Comparison of ENCODE assay signal across 1 cellular context in the genomic region with DNA sequence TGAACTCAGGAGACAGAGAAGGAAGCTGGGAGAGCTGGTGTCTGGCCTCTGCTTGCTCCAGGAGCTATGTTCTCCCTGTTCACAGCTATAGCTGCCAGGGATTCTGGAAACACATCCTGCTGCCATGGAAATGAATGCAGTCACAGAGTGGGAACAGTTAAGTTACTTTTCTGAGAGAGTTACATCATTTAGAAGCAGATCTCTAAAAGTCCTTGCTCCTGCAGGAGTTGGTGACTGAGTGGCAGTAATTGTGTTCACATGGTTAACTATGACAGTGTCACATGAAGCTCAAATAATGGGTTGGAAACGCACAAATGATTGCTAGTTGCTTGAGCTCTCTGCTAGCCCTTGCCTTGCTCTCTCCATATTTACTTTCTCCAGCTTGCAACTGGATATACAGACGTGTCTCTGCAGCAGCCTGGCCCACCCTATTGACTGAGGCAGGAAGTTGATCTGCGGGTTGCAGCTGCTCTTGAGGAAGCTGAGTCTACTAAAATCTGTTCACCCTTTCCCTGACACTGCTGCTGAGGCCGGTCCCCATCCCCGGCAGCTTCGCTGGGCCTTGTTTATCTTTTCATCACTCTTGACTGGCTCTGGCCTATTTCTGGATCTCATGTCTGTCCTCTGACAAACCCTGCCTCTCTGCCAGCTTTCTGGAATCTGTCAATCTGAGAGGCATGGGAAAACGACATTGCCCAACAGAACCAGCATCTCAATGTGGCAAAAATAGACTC.
TF ChIP-seq lines count a peak whose summit lies in the region.

No MANE protein-coding gene starts in this region.

TF ChIP-seq in HEK293, 187 proteins besides CTCF, POLR2A, EP300 and RAD21 (continued from another document):
- TF ChIP-seq, protein P1, sequence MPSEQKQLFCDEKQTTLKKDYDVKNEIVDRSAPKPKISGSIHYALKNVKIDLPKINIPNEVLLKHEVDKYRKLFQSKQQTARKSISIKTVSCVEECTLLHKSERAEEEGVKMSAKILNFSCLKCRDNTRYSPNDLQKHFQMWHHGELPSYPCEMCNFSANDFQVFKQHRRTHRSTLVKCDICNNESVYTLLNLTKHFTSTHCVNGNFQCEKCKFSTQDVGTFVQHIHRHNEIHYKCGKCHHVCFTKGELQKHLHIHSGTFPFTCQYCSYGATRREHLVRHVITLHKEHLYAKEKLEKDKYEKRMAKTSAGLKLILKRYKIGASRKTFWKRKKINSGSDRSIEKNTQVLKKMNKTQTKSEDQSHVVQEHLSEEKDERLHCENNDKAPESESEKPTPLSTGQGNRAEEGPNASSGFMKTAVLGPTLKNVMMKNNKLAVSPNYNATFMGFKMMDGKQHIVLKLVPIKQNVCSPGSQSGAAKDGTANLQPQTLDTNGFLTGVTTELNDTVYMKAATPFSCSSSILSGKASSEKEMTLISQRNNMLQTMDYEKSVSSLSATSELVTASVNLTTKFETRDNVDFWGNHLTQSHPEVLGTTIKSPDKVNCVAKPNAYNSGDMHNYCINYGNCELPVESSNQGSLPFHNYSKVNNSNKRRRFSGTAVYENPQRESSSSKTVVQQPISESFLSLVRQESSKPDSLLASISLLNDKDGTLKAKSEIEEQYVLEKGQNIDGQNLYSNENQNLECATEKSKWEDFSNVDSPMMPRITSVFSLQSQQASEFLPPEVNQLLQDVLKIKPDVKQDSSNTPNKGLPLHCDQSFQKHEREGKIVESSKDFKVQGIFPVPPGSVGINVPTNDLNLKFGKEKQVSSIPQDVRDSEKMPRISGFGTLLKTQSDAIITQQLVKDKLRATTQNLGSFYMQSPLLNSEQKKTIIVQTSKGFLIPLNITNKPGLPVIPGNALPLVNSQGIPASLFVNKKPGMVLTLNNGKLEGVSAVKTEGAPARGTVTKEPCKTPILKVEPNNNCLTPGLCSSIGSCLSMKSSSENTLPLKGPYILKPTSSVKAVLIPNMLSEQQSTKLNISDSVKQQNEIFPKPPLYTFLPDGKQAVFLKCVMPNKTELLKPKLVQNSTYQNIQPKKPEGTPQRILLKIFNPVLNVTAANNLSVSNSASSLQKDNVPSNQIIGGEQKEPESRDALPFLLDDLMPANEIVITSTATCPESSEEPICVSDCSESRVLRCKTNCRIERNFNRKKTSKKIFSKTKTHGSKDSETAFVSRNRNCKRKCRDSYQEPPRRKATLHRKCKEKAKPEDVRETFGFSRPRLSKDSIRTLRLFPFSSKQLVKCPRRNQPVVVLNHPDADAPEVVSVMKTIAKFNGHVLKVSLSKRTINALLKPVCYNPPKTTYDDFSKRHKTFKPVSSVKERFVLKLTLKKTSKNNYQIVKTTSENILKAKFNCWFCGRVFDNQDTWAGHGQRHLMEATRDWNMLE (tag by site-specific recombination; conservative IDR thresholded peaks at IDR 0.05; ENCODE audit: low read depth), result no peak
- TF ChIP-seq ZBTB1 (tag by site-specific recombination; IDR thresholded peaks at IDR 0.05) (no peak), ZNF404 (tag by site-specific recombination; IDR thresholded peaks at IDR 0.05) (no peak), TRIM28 (IDR thresholded peaks at IDR 0.05; ENCODE audit: borderline replicate concordance, low read length) (no peak; the same call in 1 of the 2 replicates), ZNF214 (tag by site-specific recombination; IDR thresholded peaks at IDR 0.05; ENCODE audit: borderline replicate concordance) (no peak), ZNF660 (tag by site-specific recombination; IDR thresholded peaks at IDR 0.05) (peak; percentile 55; the same call in 1 of the 2 replicates), ZNF169 (tag by site-specific recombination; IDR thresholded peaks at IDR 0.05) (no peak), ZNF521 (tag by site-specific recombination; IDR thresholded peaks at IDR 0.05) (no peak)
